In the genomic region with DNA sequence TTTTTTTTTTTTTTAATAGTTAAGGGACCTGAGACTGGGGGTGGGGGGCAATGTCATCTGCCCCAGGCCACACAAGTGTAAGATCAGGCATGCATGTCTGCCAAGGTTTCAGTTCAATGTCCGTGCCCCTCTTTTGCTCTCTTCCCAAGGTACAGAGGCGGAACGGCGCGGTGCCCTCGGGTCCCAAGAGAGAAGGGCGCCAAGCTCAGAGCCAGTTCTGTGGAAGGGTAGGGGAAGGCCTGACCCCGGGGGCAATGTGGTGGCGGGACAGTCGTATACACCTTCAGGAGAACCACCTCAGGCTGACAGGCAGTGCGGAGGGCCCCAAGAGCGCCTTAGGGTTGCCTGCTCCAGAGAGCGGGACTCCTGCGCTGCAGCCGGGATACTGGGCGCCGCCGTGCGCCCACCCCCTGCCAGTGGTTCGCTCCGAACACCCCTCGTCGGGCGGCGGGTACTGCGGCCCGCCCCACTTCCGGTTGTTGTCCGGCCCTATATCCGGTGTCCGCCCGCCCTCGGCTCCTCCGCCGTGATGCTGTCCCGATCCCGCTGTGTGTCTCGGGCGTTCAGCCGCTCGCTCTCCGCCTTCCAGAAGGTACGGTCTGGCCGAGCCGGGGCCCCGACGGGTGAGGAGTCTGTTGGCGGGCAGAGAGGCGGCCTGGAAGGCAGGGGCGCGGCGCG, we compare ENCODE assay signal across 8 cellular contexts. TPM values are rescaled to one million over a fixed set of nuclear protein-coding genes. Genes with fewer than 3 reads are reported as not detected.
A peak's percentile ranks its signal among the peaks of the same experiment; 100 is the strongest.
DNase-seq lines count a peak whose midpoint lies in the region; ATAC-seq, FAIRE-seq and TF ChIP-seq lines count a peak whose summit lies in the region.

Gene DLST (plus strand): TSS at position 492 of the 678 bp plus-strand sequence. CDS start 38 bp downstream, at position 530.

- 0 to 1% methylated on average over 11 to 15 of the region's 53 CpGs for WGBS in esophagus squamous epithelium, 2 donors

- H3K36me3 ChIP-seq in KMS-11 (ENCODE audit: insufficient read depth) (no peaks in the 10 kb centered on the region), esophagus squamous epithelium (peaks cover 0 to 15% (median 0%) of the 10 kb centered on the region in 3 donors)

- no peaks in the 10 kb centered on the region for H3K9me3 Mint-ChIP-seq in activated T-cell treated with anti-CD3 and anti-CD28 coated beads, Interleukin-2, amount 50 U/mL, for 72 hours
- no peaks in the 10 kb centered on the region for H3K9me3 Mint-ChIP-seq in stimulated activated effector memory CD8-positive, alpha-beta T cell treated with anti-CD3 and anti-CD28 coated beads, Interleukin-12 subunit alpha, Interleukin-12 subunit beta, amount 100 ng/mL, for 72 hours

- H3K9me3 ChIP-seq in esophagus squamous epithelium = no peaks in the 10 kb centered on the region

- DNase-seq in DMS79 treated with DMSO at 0.1 percent for 48 hours (lab: John Stamatoyannopoulos, UW) = peak; percentile 94
- DNase-seq in RCC 7860 (ENCODE audit: low spot score) = peak; percentile 53
- peak; percentile 90 to 93 for DNase-seq in activated T-cell treated with anti-CD3 and anti-CD28 coated beads, Interleukin-2, amount 50 U/mL, for 72 hours
- no peak for DNase-seq in esophagus squamous epithelium (lab: John Stamatoyannopoulos, UW)
- DNase-seq in myocyte (ENCODE audit: low read depth) = peak; percentile 87
- peak; percentile 88 to 96 for DNase-seq in stimulated activated effector memory CD8-positive, alpha-beta T cell treated with anti-CD3 and anti-CD28 coated beads, Interleukin-12 subunit alpha, Interleukin-12 subunit beta, amount 100 ng/mL, for 72 hours (ENCODE audit: low spot score in 2 of 2)

- H4K20me1 ChIP-seq in KMS-11 (ENCODE audit: insufficient read depth) = no peaks in the 10 kb centered on the region

- H3K27me3 Mint-ChIP-seq in activated T-cell treated with anti-CD3 and anti-CD28 coated beads, Interleukin-2, amount 50 U/mL, for 72 hours (ENCODE audit: low read depth) = no peaks in the 10 kb centered on the region

- H3K9ac ChIP-seq in KMS-11 = peak within 1 kb of the TSS; percentile 71

- intact Hi-C loops in esophagus squamous epithelium (cut with DNase I) = no loop called here

- TF ChIP-seq CTCF in KMS-11 (conservative IDR thresholded peaks at IDR 0.05; ENCODE audit: low read depth, low read length) (no peak), esophagus squamous epithelium (IDR thresholded peaks at IDR 0.05) (peak in 3 of 6 experiments; percentile 2 to 21 (median 5))

- H3K4me2 ChIP-seq in KMS-11 = peak within 1 kb of the TSS; percentile 96

- H3K4me1 ChIP-seq in KMS-11 (ENCODE audit: low read depth, poor library complexity, severe bottlenecking) (peaks cover 11% of the 10 kb centered on the region), esophagus squamous epithelium (peaks cover 10 to 63% (median 33%) of the 10 kb centered on the region in 3 donors)

- H3K4me3 Mint-ChIP-seq in activated T-cell treated with anti-CD3 and anti-CD28 coated beads, Interleukin-2, amount 50 U/mL, for 72 hours = peak within 1 kb of the TSS; percentile 95 to 98
- H3K4me3 Mint-ChIP-seq in stimulated activated effector memory CD8-positive, alpha-beta T cell treated with anti-CD3 and anti-CD28 coated beads, Interleukin-12 subunit alpha, Interleukin-12 subunit beta, amount 100 ng/mL, for 72 hours = peak within 1 kb of the TSS; percentile 98

- H3K27ac Mint-ChIP-seq in activated T-cell treated with anti-CD3 and anti-CD28 coated beads, Interleukin-2, amount 50 U/mL, for 72 hours = peak within 1 kb of the TSS; percentile 100
- H3K27ac Mint-ChIP-seq in stimulated activated effector memory CD8-positive, alpha-beta T cell treated with anti-CD3 and anti-CD28 coated beads, Interleukin-12 subunit alpha, Interleukin-12 subunit beta, amount 100 ng/mL, for 72 hours = peak within 1 kb of the TSS; percentile 97

- peak; percentile 93 for ATAC-seq in GM21737 (IDR thresholded peaks at IDR 0.05; ENCODE audit: unreplicated experiment)
- ATAC-seq in activated T-cell treated with anti-CD3 and anti-CD28 coated beads, Interleukin-2, amount 50 U/mL, for 72 hours (replicated peaks in 1 of 2) = peak; percentile 97
- ATAC-seq in stimulated activated effector memory CD8-positive, alpha-beta T cell treated with anti-CD3 and anti-CD28 coated beads, Interleukin-12 subunit alpha, Interleukin-12 subunit beta, amount 100 ng/mL, for 72 hours = peak; percentile 97

- peaks cover 39% of the 10 kb centered on the region for H3K79me2 ChIP-seq in KMS-11 (ENCODE audit: insufficient read depth, low read depth)

- peaks cover 72% of the 10 kb centered on the region for H3K4me1 Mint-ChIP-seq in activated T-cell treated with anti-CD3 and anti-CD28 coated beads, Interleukin-2, amount 50 U/mL, for 72 hours (ENCODE audit: low read depth)
- peaks cover 68% of the 10 kb centered on the region for H3K4me1 Mint-ChIP-seq in stimulated activated effector memory CD8-positive, alpha-beta T cell treated with anti-CD3 and anti-CD28 coated beads, Interleukin-12 subunit alpha, Interleukin-12 subunit beta, amount 100 ng/mL, for 72 hours

- H3K27ac ChIP-seq in KMS-11 (peak within 1 kb of the TSS; percentile 49; the same call in 1 of the 2 replicates), esophagus squamous epithelium (peak within 1 kb of the TSS; percentile 92 to 99 (median 98))

- peak in 2 of 4 donors; percentile 71 to 88 for TF ChIP-seq POLR2A in esophagus squamous epithelium (IDR thresholded peaks at IDR 0.05)

- peak within 1 kb of the TSS; percentile 89 for H2AFZ ChIP-seq in KMS-11 (ENCODE audit: low read depth)

- H3K4me3 ChIP-seq in KMS-11 (IDR thresholded peaks at IDR 0.05; ENCODE audit: insufficient read depth, low read depth, low read length) (no peak within 1 kb of the TSS), esophagus squamous epithelium (peak within 1 kb of the TSS; percentile 77 to 99 (median 88))

- H3K27me3 ChIP-seq in KMS-11 (ENCODE audit: insufficient read depth, low read depth) (no peaks in the 10 kb centered on the region), esophagus squamous epithelium (no peaks in the 10 kb centered on the region)

- H3K36me3 Mint-ChIP-seq in activated T-cell treated with anti-CD3 and anti-CD28 coated beads, Interleukin-2, amount 50 U/mL, for 72 hours (ENCODE audit: insufficient read depth in 2 of 2) = peaks cover 4 to 18% of the 10 kb centered on the region in 2 donors
- peaks cover 44% of the 10 kb centered on the region for H3K36me3 Mint-ChIP-seq in stimulated activated effector memory CD8-positive, alpha-beta T cell treated with anti-CD3 and anti-CD28 coated beads, Interleukin-12 subunit alpha, Interleukin-12 subunit beta, amount 100 ng/mL, for 72 hours

- FAIRE-seq in RCC 7860 (lab: Jason Lieb, UNC) = no peak

RNA-seq across cellular contexts. Expression of gene DLST, which starts in this region (rescaled TPM):
- total RNA-seq in activated T-cell treated with anti-CD3 and anti-CD28 coated beads, Interleukin-2, amount 50 U/mL, for 72 hours = 100 to 1,000 TPM; 151 to 183 TPM
- total RNA-seq in esophagus squamous epithelium (10 to 100 TPM; 54.9 to 87.0 (median 69.0) TPM), myocyte (38.7 and 39.3 TPM in 2 replicates)
- 68.4 TPM for polyA plus RNA-seq in myocyte (2012)
